In genomic region chr1:116324411-116324810, GRCh38 we compare ENCODE assay signal across 16 cellular contexts. TPM values are rescaled to one million over a fixed set of nuclear protein-coding genes. Genes with fewer than 3 reads are reported as not detected.
A peak's percentile ranks its signal among the peaks of the same experiment; 100 is the strongest.
DNase-seq lines count a peak whose midpoint lies in the region; ATAC-seq and TF ChIP-seq lines count a peak whose summit lies in the region.
"Had no signal": no experiment of that assay in that cellular context is flagged by ENCODE, and none has a peak within 500 bp of the region (broad histone marks: within the 10 kb centered on the region; RNA-seq: fewer than 3 reads in every experiment).

No MANE protein-coding gene starts in this region.

- H3K9me3 Mint-ChIP-seq in MCF 10A (ENCODE audit: unreplicated experiment), result no peaks in the 10 kb centered on the region
- H3K9me3 Mint-ChIP-seq in activated CD4-positive, alpha-beta memory T cell treated with anti-CD3 and anti-CD28 coated beads for 36 hours, result no peaks in the 10 kb centered on the region
- H3K9me3 Mint-ChIP-seq in immature natural killer cell, result no peaks in the 10 kb centered on the region
- H3K9me3 Mint-ChIP-seq in glutamatergic neuron (ENCODE audit: unreplicated experiment), result no peaks in the 10 kb centered on the region
- H3K9me3 Mint-ChIP-seq in CD14-positive monocyte, result no peaks in the 10 kb centered on the region

- H3K27ac Mint-ChIP-seq in MCF 10A (ENCODE audit: low read depth, unreplicated experiment), result no peak overlapping the region
- peak overlapping the region; percentile 54 for H3K27ac Mint-ChIP-seq in activated CD4-positive, alpha-beta memory T cell treated with anti-CD3 and anti-CD28 coated beads for 36 hours
- peak overlapping the region in 5 of 6 donors; percentile 21 to 73 (median 30) for H3K27ac Mint-ChIP-seq in immature natural killer cell
- no peak overlapping the region for H3K27ac Mint-ChIP-seq in glutamatergic neuron (ENCODE audit: unreplicated experiment)
- no peak overlapping the region for H3K27ac Mint-ChIP-seq in CD14-positive monocyte

- H3K4me3 Mint-ChIP-seq in MCF 10A (ENCODE audit: unreplicated experiment) (no peak overlapping the region), immature natural killer cell (no peak overlapping the region), glutamatergic neuron (ENCODE audit: unreplicated experiment) (no peak overlapping the region), CD14-positive monocyte (no peak overlapping the region)
- H3K4me3 Mint-ChIP-seq in activated CD4-positive, alpha-beta memory T cell treated with anti-CD3 and anti-CD28 coated beads for 36 hours, result no peak overlapping the region

- WGBS in transverse colon (ENCODE audit: low coverage in 1 of 2), 2 donors, result 37 to 63% methylated on average over 2 to 3 of the region's 3 CpGs

- no peak for TF ChIP-seq EP300 in transverse colon (IDR thresholded peaks at IDR 0.05; ENCODE audit: low read depth)

- POLR2A ChIA-PET in MCF 10A (lab: Yijun Ruan, JAX), result interaction anchor here (0.6 to 1.5 kb wide), 5 partner anchors 9 to 34 kb away, joined by 3 to 6 read pairs (median 4); no protein-coding TSS in a partner anchor
- POLR2A ChIA-PET in activated CD4-positive, alpha-beta memory T cell treated with anti-CD3 and anti-CD28 coated beads for 36 hours (lab: Charles Lee), result interaction anchor here (1.8 kb wide), 1 partner anchor 51 kb away, joined by 6 read pairs; no protein-coding TSS in a partner anchor

- TF ChIP-seq CTCF in breast epithelium (IDR thresholded peaks at IDR 0.05), result no peak
- TF ChIP-seq CTCF in MCF 10A (IDR thresholded peaks at IDR 0.05; ENCODE audit: unreplicated experiment), result no peak
- TF ChIP-seq CTCF in transverse colon (IDR thresholded peaks at IDR 0.05), result no peak
- TF ChIP-seq CTCF in foreskin keratinocyte (conservative IDR thresholded peaks at IDR 0.05), result no peak
- no peak for TF ChIP-seq CTCF in glutamatergic neuron (IDR thresholded peaks at IDR 0.05; ENCODE audit: partially characterized antibody, unreplicated experiment)
- no peak for TF ChIP-seq CTCF in CD14-positive monocyte (IDR thresholded peaks at IDR 0.05)

- intact Hi-C loops in breast epithelium (cut with DNase I; ENCODE audit: low total_unique reads), result no loop called here
- intact Hi-C loops in MCF 10A (cut with micrococcal nuclease), result no loop called here
- intact Hi-C loops in activated CD4-positive, alpha-beta memory T cell treated with anti-CD3 and anti-CD28 coated beads for 36 hours (cut with micrococcal nuclease), result loop anchor here (5.0 kb wide), 1 partner anchor 72 kb away; no protein-coding TSS in a partner anchor
- intact Hi-C loops in transverse colon (cut with DNase I; ENCODE audit: low total_unique reads), result loop anchor here (5.0 kb wide), 1 partner anchor 612 kb away; no protein-coding TSS in a partner anchor
- intact Hi-C loops in CD14-positive monocyte (cut with micrococcal nuclease), result no loop called here

- no peak for TF ChIP-seq POLR2A in breast epithelium (IDR thresholded peaks at IDR 0.05)
- no peak for TF ChIP-seq POLR2A in transverse colon (IDR thresholded peaks at IDR 0.05)

- H3K36me3 Mint-ChIP-seq in MCF 10A (ENCODE audit: insufficient read depth, unreplicated experiment) (no peaks in the 10 kb centered on the region), immature natural killer cell (no peaks in the 10 kb centered on the region), glutamatergic neuron (ENCODE audit: unreplicated experiment) (no peaks in the 10 kb centered on the region), CD14-positive monocyte (no peaks in the 10 kb centered on the region)
- no peaks in the 10 kb centered on the region for H3K36me3 Mint-ChIP-seq in activated CD4-positive, alpha-beta memory T cell treated with anti-CD3 and anti-CD28 coated beads for 36 hours

- DNase-seq in breast epithelium (ENCODE audit: low spot score in 2 of 2) (no peak), MCF 10A (ENCODE audit: unreplicated experiment) (no peak), immature natural killer cell (no peak), transverse colon (no peak), foreskin keratinocyte (no peak), glutamatergic neuron (no peak), CD14-positive monocyte (ENCODE audit: low spot score) (no peak)
- DNase-seq in activated CD4-positive, alpha-beta memory T cell treated with anti-CD3 and anti-CD28 coated beads for 36 hours, result no peak
- DNase-seq: caudate nucleus; GF-D8; NCI-H1694; NCI-H446; Right ventricle myocardium superior; sigmoid colon; stimulated activated CD4-positive, alpha-beta T cell treated with anti-CD3 and anti-CD28 coated beads, Interleukin-2, amount 100 ng/mL, for 24 hours had no signal

- in situ Hi-C loops in transverse colon (cut with MboI; ENCODE audit: low pct_ligation_motif_present in 1 of 4, low pct_unique_long_range_greater_than_20kb in 1 of 4, low sequenced_read_pairs in 3 of 4), result no loop called here

- peaks cover 0 to 5% of the 10 kb centered on the region in 2 donors for H3K4me1 ChIP-seq in breast epithelium
- peaks cover 4 to 48% (median 34%) of the 10 kb centered on the region in 4 donors for H3K4me1 ChIP-seq in transverse colon
- H3K4me1 ChIP-seq in foreskin keratinocyte, result no peaks in the 10 kb centered on the region
- H3K4me1 ChIP-seq: sigmoid colon had no signal

- BruUV-seq in MCF 10A (replicated peaks; lab: Mats Ljungman, UMichigan), result no TSS peak

- no peak overlapping the region for H3K4me3 ChIP-seq in breast epithelium
- H3K4me3 ChIP-seq in transverse colon, result no peak overlapping the region
- H3K4me3 ChIP-seq: hepatocyte, sigmoid colon had no signal

- H3K27me3 ChIP-seq in breast epithelium, result no peaks in the 10 kb centered on the region
- H3K27me3 ChIP-seq in transverse colon, result no peaks in the 10 kb centered on the region
- H3K27me3 ChIP-seq in foreskin keratinocyte, result no peaks in the 10 kb centered on the region
- H3K27me3 ChIP-seq: hepatocyte, sigmoid colon had no signal

- no peaks in the 10 kb centered on the region for H3K9me3 ChIP-seq in breast epithelium
- no peaks in the 10 kb centered on the region for H3K9me3 ChIP-seq in transverse colon
- H3K9me3 ChIP-seq: sigmoid colon had no signal

- no peaks in the 10 kb centered on the region for H3K36me3 ChIP-seq in breast epithelium
- no peaks in the 10 kb centered on the region for H3K36me3 ChIP-seq in transverse colon
- H3K36me3 ChIP-seq: sigmoid colon had no signal

- CTCF ChIA-PET in MCF 10A (lab: Yijun Ruan, JAX), result interaction anchor here (1.0 kb wide), 1 partner anchor 35 kb away, joined by 4 read pairs; no protein-coding TSS in a partner anchor
- CTCF ChIA-PET in activated CD4-positive, alpha-beta memory T cell treated with anti-CD3 and anti-CD28 coated beads for 36 hours (lab: Charles Lee), result interaction anchor here (0.6 to 1.8 kb wide), 2 partner anchors 172 to 185 kb away, joined by 4 to 5 read pairs; no protein-coding TSS in a partner anchor

- H3K4me1 Mint-ChIP-seq in MCF 10A (ENCODE audit: insufficient read depth, unreplicated experiment) (peaks cover 12% of the 10 kb centered on the region), immature natural killer cell (peaks cover 22 to 28% of the 10 kb centered on the region in 2 donors), glutamatergic neuron (ENCODE audit: low read depth, unreplicated experiment) (no peaks in the 10 kb centered on the region), CD14-positive monocyte (peaks cover 3% of the 10 kb centered on the region)
- H3K4me1 Mint-ChIP-seq in activated CD4-positive, alpha-beta memory T cell treated with anti-CD3 and anti-CD28 coated beads for 36 hours (ENCODE audit: low read depth), result peaks cover 59% of the 10 kb centered on the region

- ATAC-seq in foreskin keratinocyte, result no peak

- H3K27me3 Mint-ChIP-seq in MCF 10A (ENCODE audit: insufficient read depth, unreplicated experiment) (no peaks in the 10 kb centered on the region), immature natural killer cell (ENCODE audit: low read depth in 3 of 3) (peaks cover 0 to 1% (median 0%) of the 10 kb centered on the region in 3 donors), glutamatergic neuron (ENCODE audit: unreplicated experiment) (peaks cover 2% of the 10 kb centered on the region), CD14-positive monocyte (ENCODE audit: low read depth in 3 of 3) (peaks cover 0 to 2% (median 0%) of the 10 kb centered on the region in 3 donors)
- H3K27me3 Mint-ChIP-seq in activated CD4-positive, alpha-beta memory T cell treated with anti-CD3 and anti-CD28 coated beads for 36 hours, result no peaks in the 10 kb centered on the region

- H3K27ac ChIP-seq in breast epithelium (peak overlapping the region; percentile 1 to 83), transverse colon (peak overlapping the region; percentile 63 to 80 (median 70)), foreskin keratinocyte (no peak overlapping the region)
- H3K27ac ChIP-seq: hepatocyte, sigmoid colon had no signal

RNA-seq across cellular contexts. Expression of gene ATP1A1, which starts 48.6 kb away (rescaled TPM):
- total RNA-seq in breast epithelium (100 to 1,000 TPM; 235 to 423 (median 331) TPM), MCF 10A (2022) (361 and 378 TPM in 2 replicates), transverse colon (1,000 to 10,000 TPM in 3 of 4 donors, 100 to 1,000 TPM in 1; 324 to 3,097 (median 1,990) TPM), foreskin keratinocyte (141 and 174 TPM in 2 replicates), glutamatergic neuron (ENCODE audit: unreplicated experiment) (78.4 TPM)
- total RNA-seq in activated CD4-positive, alpha-beta memory T cell treated with anti-CD3 and anti-CD28 coated beads for 36 hours, result 100 to 1,000 TPM; 253 to 258 TPM
- polyA plus RNA-seq in immature natural killer cell (10 to 100 TPM; 21.5 to 38.7 (median 24.2) TPM), foreskin keratinocyte (124 and 152 TPM in 2 replicates), CD14-positive monocyte (10 to 100 TPM; 32.3 to 32.7 TPM)

Comparison
In these comparisons a context has a peak if more than half of its experiments do, and no peak if none do; other contexts are left out.
1. H3K27ac Mint-ChIP-seq: peak in activated CD4-positive, alpha-beta memory T cell treated with anti-CD3 and anti-CD28 coated beads for 36 hours (single experiment) and immature natural killer cell (5 of 6); none in MCF 10A (single experiment), glutamatergic neuron (single experiment) and CD14-positive monocyte (0 of 7).
2. intact Hi-C loops: an anchor here in activated CD4-positive, alpha-beta memory T cell treated with anti-CD3 and anti-CD28 coated beads for 36 hours (5.0 kb wide) and transverse colon (5.0 kb wide); none called in breast epithelium, MCF 10A and CD14-positive monocyte.